Comparison of ENCODE assay signal across 1 cellular context in genomic region chr7:139713835-139714162, GRCh38.
TF ChIP-seq lines count a peak whose summit lies in the region.

No MANE protein-coding gene starts in this region.

TF ChIP-seq in HepG2, 621 proteins besides CTCF, POLR2A, EP300 and RAD21 (continued from another document):
- TF ChIP-seq FOXO4 (CRISPR knock-in tag; conservative IDR thresholded peaks at IDR 0.05), result no peak
TF ChIP-seq in HepG2: peak in this region for 0.
